18 cellular contexts compared by ENCODE assay signal in genomic region chr13:40121711-40122110, GRCh38.
"Had no signal": no experiment of that assay in that cellular context is flagged by ENCODE, and none has a peak within 500 bp of the region (broad histone marks: within the 10 kb centered on the region; RNA-seq: fewer than 3 reads in every experiment).

No MANE protein-coding gene starts in this region.

- H3K4me3 ChIP-seq: colonic mucosa, heart left ventricle, ovary, smooth muscle cell, testis, transverse colon had no signal

- H3K4me1 ChIP-seq: colonic mucosa, testis, transverse colon had no signal

- ATAC-seq: heart left ventricle, left colon, left ventricle myocardium superior, natural killer cell had no signal

- H3K9me3 ChIP-seq: colonic mucosa, ovary, testis, transverse colon had no signal

- DNase-seq: colonic mucosa; effector CD4-positive, alpha-beta T cell; endodermal cell; erythroblast; foreskin melanocyte; heart left ventricle; hippocampal formation; left colon; left ventricle myocardium superior; natural killer cell; nucleus accumbens; ovary; right cardiac atrium; stimulated activated CD4-positive, alpha-beta T cell treated with anti-CD3 and anti-CD28 coated beads, Interleukin-2, amount 100 ng/mL, for 48 hours; stimulated activated naive CD4-positive, alpha-beta T cell treated with Interleukin-2 at 50 U/mL for 16 hours; testis; transverse colon had no signal

- H3K36me3 ChIP-seq: colonic mucosa, heart left ventricle, ovary, transverse colon had no signal

- H3K27me3 ChIP-seq: colonic mucosa, heart left ventricle, ovary, testis, transverse colon had no signal

- H3K27ac ChIP-seq: colonic mucosa, ovary, testis, transverse colon had no signal
